ENCODE assay signal across 9 cellular contexts in genomic region chr14:90382491-90383125, GRCh38. TPM values are rescaled to one million over a fixed set of nuclear protein-coding genes. Genes with fewer than 3 reads are reported as not detected.
A peak's percentile ranks its signal among the peaks of the same experiment; 100 is the strongest.
DNase-seq lines count a peak whose midpoint lies in the region; ATAC-seq and TF ChIP-seq lines count a peak whose summit lies in the region.
"Had no signal": no experiment of that assay in that cellular context is flagged by ENCODE, and none has a peak within 500 bp of the region (broad histone marks: within the 10 kb centered on the region; RNA-seq: fewer than 3 reads in every experiment).

No MANE protein-coding gene starts in this region.

- H3K4me3 ChIP-seq in LNCaP clone FGC (ENCODE audit: low read depth, low read length) (peak overlapping the region; percentile 68), mammary epithelial cell (replicated peaks in 1 of 3; ENCODE audit: insufficient read depth in 1 of 3, low read depth in 2 of 3, low read length in 3 of 3) (peak overlapping the region; percentile 57 to 67 (median 65)), HAP-1 (no peak overlapping the region)

- no peaks in the 10 kb centered on the region for H3K9me3 Mint-ChIP-seq in T-helper 2 cell treated with Interferon-gamma antibody and Interleukin-4, amounts not matched to agents 5 μg/mL and 100 μg/mL, for 36 hours

- no peak overlapping the region for H3K27ac Mint-ChIP-seq in T-helper 2 cell treated with Interferon-gamma antibody and Interleukin-4, amounts not matched to agents 5 μg/mL and 100 μg/mL, for 36 hours
- H3K27ac Mint-ChIP-seq: activated naive CD8-positive, alpha-beta T cell had no signal

- BruUV-seq in mammary epithelial cell (replicated peaks; lab: Mats Ljungman, UMichigan) = TSS peak; percentile 80

- peak overlapping the region; percentile 97 for H3K27ac ChIP-seq in mammary epithelial cell (ENCODE audit: insufficient read depth, low read depth, low read length)

- H3K9ac ChIP-seq in mammary epithelial cell (ENCODE audit: insufficient read depth, low read length) = peak overlapping the region; percentile 96

- intact Hi-C loops in mammary epithelial cell (cut with micrococcal nuclease) = loop anchor here (1.0 to 5.0 kb wide), 2 partner anchors 15 to 50 kb away; partner anchors contain the start of genes CALM1 and NRDE2

- CTCF ChIA-PET in mammary epithelial cell (lab: Charles Lee; ENCODE audit: low non-redundant PET) = interaction anchor here (0.7 kb wide), 1 partner anchor 131 kb away, joined by 4 read pairs; no protein-coding TSS in a partner anchor

- H3K36me3 Mint-ChIP-seq in T-helper 2 cell treated with Interferon-gamma antibody and Interleukin-4, amounts not matched to agents 5 μg/mL and 100 μg/mL, for 36 hours (ENCODE audit: low read depth) = no peaks in the 10 kb centered on the region
- H3K36me3 Mint-ChIP-seq: activated naive CD8-positive, alpha-beta T cell had no signal

- H3K4me1 Mint-ChIP-seq in T-helper 2 cell treated with Interferon-gamma antibody and Interleukin-4, amounts not matched to agents 5 μg/mL and 100 μg/mL, for 36 hours (ENCODE audit: low read depth) = peaks cover 20% of the 10 kb centered on the region

- H3K9me3 ChIP-seq in mammary epithelial cell (replicated peaks; ENCODE audit: insufficient read depth, low read length) = no peaks in the 10 kb centered on the region
- H3K9me3 ChIP-seq in HAP-1 = peaks cover 4% of the 10 kb centered on the region; the same call in 1 of the 2 replicates

- H4K20me1 ChIP-seq in mammary epithelial cell (ENCODE audit: insufficient read depth, low read length) = no peaks in the 10 kb centered on the region

- dilution Hi-C loops in mammary epithelial cell (cut with HindIII; ENCODE audit: low sequenced_read_pairs) = no loop called here

- H3K4me1 ChIP-seq in mammary epithelial cell (ENCODE audit: insufficient read depth, low read length) (peaks cover 22% of the 10 kb centered on the region), HAP-1 (no peaks in the 10 kb centered on the region)

- no peaks in the 10 kb centered on the region for H3K36me3 ChIP-seq in mammary epithelial cell (ENCODE audit: insufficient read depth, low read length)
- no peaks in the 10 kb centered on the region for H3K36me3 ChIP-seq in HAP-1 (replicated peaks)

- DNase-seq in CD1c-positive myeloid dendritic cell (ENCODE audit: extremely low spot score) (peak; percentile 74), LNCaP clone FGC (ENCODE audit: low read depth) (no peak), mammary epithelial cell (peak; percentile 59), islet precursor cell (peak; percentile 80), HAP-1 (ENCODE audit: low spot score in 2 of 2) (no peak)
- DNase-seq in T-helper 2 cell treated with Interferon-gamma antibody and Interleukin-4, amounts not matched to agents 5 μg/mL and 100 μg/mL, for 36 hours (ENCODE audit: low spot score) = peak; percentile 70
- DNase-seq in stimulated activated CD4-positive, alpha-beta T cell treated with anti-CD3 and anti-CD28 coated beads, Interleukin-15, amount 100 ng/mL, for 1 hour (ENCODE audit: low read depth in 1 of 2, low spot score in 1 of 2) = peak; percentile 50 to 52

- peaks cover 2% of the 10 kb centered on the region for H3K27me3 Mint-ChIP-seq in T-helper 2 cell treated with Interferon-gamma antibody and Interleukin-4, amounts not matched to agents 5 μg/mL and 100 μg/mL, for 36 hours (ENCODE audit: low read depth)
- H3K27me3 Mint-ChIP-seq: activated naive CD8-positive, alpha-beta T cell had no signal

- in situ Hi-C loops in mammary epithelial cell (cut with MboI; ENCODE audit: low sequenced_read_pairs in 2 of 2) = no loop called here
- in situ Hi-C loops in HAP-1 (cut with MboI; ENCODE audit: low sequenced_read_pairs) = no loop called here

- no peak overlapping the region for H3K4me3 Mint-ChIP-seq in T-helper 2 cell treated with Interferon-gamma antibody and Interleukin-4, amounts not matched to agents 5 μg/mL and 100 μg/mL, for 36 hours
- H3K4me3 Mint-ChIP-seq: activated naive CD8-positive, alpha-beta T cell had no signal

- no peaks in the 10 kb centered on the region for H3K27me3 ChIP-seq in mammary epithelial cell (ENCODE audit: insufficient read depth, low read length)
- H3K27me3 ChIP-seq in HAP-1 (ENCODE audit: low read depth) = no peaks in the 10 kb centered on the region

- TF ChIP-seq CTCF in LNCaP clone FGC (IDR thresholded peaks at IDR 0.05; ENCODE audit: control insufficient read depth, extremely low read depth, insufficient read depth) (no peak), mammary epithelial cell (conservative IDR thresholded peaks at IDR 0.05 in 1 of 2, IDR thresholded peaks at IDR 0.05 in 1 of 2; ENCODE audit: extremely low read depth in 1 of 2, insufficient read depth in 1 of 2, low read depth in 1 of 2, low read length in 2 of 2) (no peak)

- H2AFZ ChIP-seq in mammary epithelial cell (ENCODE audit: low read depth, low read length) = peak overlapping the region; percentile 86

- no peaks in the 10 kb centered on the region for H3K79me2 ChIP-seq in mammary epithelial cell (ENCODE audit: insufficient read depth, low read length)

- ATAC-seq in GM21390 (IDR thresholded peaks at IDR 0.05; ENCODE audit: unreplicated experiment) = peak; percentile 0

- 2% methylated on average over 24 of the region's 34 CpGs for WGBS in mammary epithelial cell (ENCODE audit: low coverage, missing lambda C conversion rate)

- peak overlapping the region; percentile 81 for H3K4me2 ChIP-seq in mammary epithelial cell (ENCODE audit: insufficient read depth, low read depth, low read length)

RNA-seq across cellular contexts. Expression of gene CALM1, which starts 14.2 kb away (rescaled TPM):
- 100 to 1,000 TPM; 285 to 340 TPM for total RNA-seq in mammary epithelial cell
- polyA plus RNA-seq in mammary epithelial cell = 607 TPM
- polyA minus RNA-seq in mammary epithelial cell = 279 TPM

RNA-seq across cellular contexts. Expression of gene NRDE2, which starts 50.9 kb away (rescaled TPM):
- total RNA-seq in mammary epithelial cell = 10 to 100 TPM; 10.3 to 12.7 TPM
- 7.2 TPM for polyA plus RNA-seq in mammary epithelial cell
- 16.5 TPM for polyA minus RNA-seq in mammary epithelial cell

Comparison
In these comparisons a context has a peak if more than half of its experiments do, and no peak if none do; other contexts are left out.
1. DNase-seq: peak in CD1c-positive myeloid dendritic cell (single experiment), T-helper 2 cell treated with Interferon-gamma antibody and Interleukin-4, amounts not matched to agents 5 μg/mL and 100 μg/mL, for 36 hours (single experiment), mammary epithelial cell (single experiment), islet precursor cell (single experiment) and stimulated activated CD4-positive, alpha-beta T cell treated with anti-CD3 and anti-CD28 coated beads, Interleukin-15, amount 100 ng/mL, for 1 hour (2 of 2); none in LNCaP clone FGC (single experiment) and HAP-1 (0 of 2).